ENCODE assay signal across 26 cellular contexts in the genomic region with DNA sequence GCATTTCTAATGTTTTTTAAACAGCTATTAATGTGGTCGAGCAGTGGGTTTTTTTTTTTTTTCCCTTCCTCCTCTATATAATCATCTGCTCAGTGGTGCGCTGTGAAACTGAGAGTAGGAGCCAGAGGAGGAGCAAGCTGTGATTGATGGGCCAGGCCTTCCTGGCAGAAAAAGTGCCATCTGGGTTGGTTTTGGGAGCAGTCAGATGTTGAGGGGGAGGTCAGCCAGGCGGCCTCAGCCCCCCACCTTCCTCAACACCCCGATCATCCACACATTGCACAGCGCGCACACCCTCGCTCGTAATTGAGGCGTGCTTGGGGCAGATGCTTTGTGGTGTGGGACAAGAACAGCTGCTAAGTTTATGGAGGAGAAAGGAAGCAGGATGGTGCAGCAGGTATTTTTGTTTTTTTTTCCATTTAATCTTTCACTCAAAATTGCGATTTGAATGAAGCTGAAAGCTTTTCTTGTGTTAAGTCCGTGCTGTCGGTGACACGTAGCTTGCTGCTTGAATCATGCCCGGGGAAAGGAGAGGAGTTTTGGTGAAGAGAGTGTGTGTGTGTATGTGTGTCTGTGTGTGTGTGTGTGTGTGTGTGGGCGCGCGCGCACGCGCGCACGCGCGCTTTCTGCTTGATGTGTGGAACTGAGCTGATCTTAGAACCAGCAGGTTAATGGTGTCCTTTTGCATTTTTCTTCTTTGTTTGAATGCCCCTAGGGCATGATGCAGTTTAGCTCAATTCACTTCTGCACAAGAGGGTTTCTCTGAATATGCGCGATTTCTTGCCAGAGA.
DNase-seq lines count a peak whose midpoint lies in the region; ATAC-seq and TF ChIP-seq lines count a peak whose summit lies in the region.
"Had no signal": no experiment of that assay in that cellular context is flagged by ENCODE, and none has a peak within 500 bp of the region (broad histone marks: within the 10 kb centered on the region; RNA-seq: fewer than 3 reads in every experiment).

No MANE protein-coding gene starts in this region.

- H3K23ac ChIP-seq in neuronal stem cell (ENCODE audit: low read depth, low read length, poor library complexity), result no peak overlapping the region

- peaks cover 17% of the 10 kb centered on the region for H3K9me3 Mint-ChIP-seq in glutamatergic neuron (ENCODE audit: unreplicated experiment)
- peaks cover 58% of the 10 kb centered on the region for H3K9me3 Mint-ChIP-seq in HFFc6

- no peaks in the 10 kb centered on the region for H3F3A ChIP-seq in SK-N-SH (replicated peaks; ENCODE audit: insufficient read depth)

- H3K79me2 ChIP-seq in SK-N-SH (ENCODE audit: insufficient read depth), result no peaks in the 10 kb centered on the region

- peak overlapping the region; percentile 11 for H3K14ac ChIP-seq in neuronal stem cell (ENCODE audit: low read length)

- H3K9me2 ChIP-seq in SK-N-SH, result no peaks in the 10 kb centered on the region

- H3K36me3 ChIP-seq in SK-N-SH (replicated peaks in 1 of 2; ENCODE audit: control insufficient read depth in 1 of 2, insufficient read depth in 2 of 2, low read length in 1 of 2), result no peaks in the 10 kb centered on the region
- no peaks in the 10 kb centered on the region for H3K36me3 ChIP-seq in neuronal stem cell (replicated peaks in 1 of 2; ENCODE audit: control insufficient read depth in 2 of 2, insufficient read depth in 2 of 2, low read length in 2 of 2)
- H3K36me3 ChIP-seq: HAP-1, lower lobe of right lung, thoracic aorta, vagina had no signal

- H4K8ac ChIP-seq in neuronal stem cell (ENCODE audit: low read depth, low read length), result no peak overlapping the region

- H3K27ac Mint-ChIP-seq in glutamatergic neuron (ENCODE audit: unreplicated experiment) (peak overlapping the region; percentile 98), HFFc6 (no peak overlapping the region)
- H3K27ac Mint-ChIP-seq: activated CD4-positive, alpha-beta T cell treated with anti-CD3 and anti-CD28 coated beads, Interleukin-2, amount 10 ng/mL, durations not matched to agents 7 days and 5 days; activated naive CD8-positive, alpha-beta T cell treated with anti-CD3 and anti-CD28 coated beads, Interleukin-2, amount 50 U/mL, for 24 hours; activated T-cell treated with anti-CD3 and anti-CD28 coated beads, Interleukin-2, amount 50 U/mL, for 24 hours; CD4-positive, alpha-beta T cell; progenitor cell of endocrine pancreas; stimulated activated naive CD8-positive, alpha-beta T cell treated with anti-CD3 and anti-CD28 coated beads, Interleukin-15, Interleukin-2, amounts not matched to agents 100 ng/mL and 50 ng/mL, for 24 hours had no signal

- ATAC-seq in SK-N-SH treated with all-trans-retinoic acid at 6 μM for 48 hours (no peak), HG02852 (IDR thresholded peaks at IDR 0.05; ENCODE audit: unreplicated experiment) (no peak)
- ATAC-seq: activated naive CD8-positive, alpha-beta T cell treated with anti-CD3 and anti-CD28 coated beads, Interleukin-2, amount 50 U/mL, for 24 hours; lower lobe of right lung; PC-3; Right ventricle myocardium inferior had no signal

- TF ChIP-seq EP300 in SK-N-SH (IDR thresholded peaks at IDR 0.05; ENCODE audit: borderline replicate concordance in 1 of 2, low read depth in 1 of 2, low read length in 1 of 2), result no peak

- 49% methylated on average over 26 of the region's 26 CpGs for WGBS in SK-N-SH (ENCODE audit: low lambda C conversion rate)
- no CpG with 5 or more reads among the region's 26 CpGs for WGBS in neuronal stem cell (ENCODE audit: extremely low coverage in 2 of 2, insufficient read length in 2 of 2, insufficient replicate concordance in 1 of 2), 2 donors

- H3K4me3 ChIP-seq in SK-N-SH (ENCODE audit: low read depth in 2 of 2, low read length in 1 of 2) (no peak overlapping the region; a peak in 1 of 4 replicates), neuronal stem cell (ENCODE audit: low read length in 2 of 2) (no peak overlapping the region)
- H3K4me3 ChIP-seq: HAP-1, lower lobe of right lung, thoracic aorta, vagina had no signal

- TF ChIP-seq CTCF in SK-N-SH (IDR thresholded peaks at IDR 0.05) (no peak), glutamatergic neuron (IDR thresholded peaks at IDR 0.05; ENCODE audit: partially characterized antibody, unreplicated experiment) (no peak), HFFc6 (IDR thresholded peaks at IDR 0.05) (no peak)

- POLR2A ChIA-PET in SK-N-SH (lab: Yijun Ruan, JAX), result no interaction called here

- H2BK120ac ChIP-seq in neuronal stem cell (ENCODE audit: low read depth, low read length), result no peak overlapping the region

- H2BK12ac ChIP-seq in neuronal stem cell (ENCODE audit: low read length), result no peak overlapping the region

- no peak overlapping the region for H3K18ac ChIP-seq in neuronal stem cell (ENCODE audit: low read length)

- H3K36me3 Mint-ChIP-seq in glutamatergic neuron (ENCODE audit: unreplicated experiment) (no peaks in the 10 kb centered on the region), HFFc6 (ENCODE audit: low read depth) (no peaks in the 10 kb centered on the region)

- no peak overlapping the region for H2AK5ac ChIP-seq in neuronal stem cell (ENCODE audit: low read depth, low read length)

- no peak overlapping the region for H3K4ac ChIP-seq in neuronal stem cell (ENCODE audit: low read length)

- H3K4me3 Mint-ChIP-seq in glutamatergic neuron (ENCODE audit: unreplicated experiment) (peak overlapping the region; percentile 83), HFFc6 (no peak overlapping the region)
- H3K4me3 Mint-ChIP-seq: activated CD4-positive, alpha-beta T cell treated with anti-CD3 and anti-CD28 coated beads, Interleukin-2, amount 10 ng/mL, durations not matched to agents 7 days and 5 days; activated naive CD8-positive, alpha-beta T cell treated with anti-CD3 and anti-CD28 coated beads, Interleukin-2, amount 50 U/mL, for 24 hours; activated T-cell treated with anti-CD3 and anti-CD28 coated beads, Interleukin-2, amount 50 U/mL, for 24 hours; CD4-positive, alpha-beta T cell; central memory CD8-positive, alpha-beta T cell; neural crest cell; stimulated activated naive CD8-positive, alpha-beta T cell treated with anti-CD3 and anti-CD28 coated beads, Interleukin-15, Interleukin-2, amounts not matched to agents 100 ng/mL and 50 ng/mL, for 24 hours had no signal

- no peaks in the 10 kb centered on the region for H3K4me1 ChIP-seq in SK-N-SH (ENCODE audit: control insufficient read depth in 1 of 2, insufficient read depth in 2 of 2, low read depth in 1 of 2, low read length in 1 of 2)
- H3K4me1 ChIP-seq in neuronal stem cell (ENCODE audit: control insufficient read depth in 2 of 2, insufficient read depth in 1 of 2, low read depth in 1 of 2, low read length in 2 of 2), result peaks cover 0 to 4% of the 10 kb centered on the region in 2 donors
- H3K4me1 ChIP-seq: HAP-1, lower lobe of right lung, vagina had no signal

- H3K9me3 ChIP-seq in SK-N-SH (no peaks in the 10 kb centered on the region), neuronal stem cell (replicated peaks in 1 of 2; ENCODE audit: control insufficient read depth in 2 of 2, insufficient read depth in 1 of 2, low read depth in 1 of 2, low read length in 2 of 2) (peaks cover 0 to 3% of the 10 kb centered on the region in 2 donors)
- H3K9me3 ChIP-seq: HAP-1, lower lobe of right lung, thoracic aorta, vagina had no signal

- DNase-seq in SK-N-SH (peak; percentile 33), glutamatergic neuron (peak; percentile 27), neuronal stem cell (ENCODE audit: low spot score) (no peak), HCEC 1CT (no peak), kidney glomerular epithelial cell (lab: John Stamatoyannopoulos, UW) (no peak), HFFc6 (no peak)
- DNase-seq: activated CD4-positive, alpha-beta T cell treated with anti-CD3 and anti-CD28 coated beads, Interleukin-2, amount 10 ng/mL, durations not matched to agents 7 days and 5 days; activated gamma-delta T cell treated with Interleukin-2 at 50 U/mL for 16 hours; activated naive CD8-positive, alpha-beta T cell treated with anti-CD3 and anti-CD28 coated beads, Interleukin-2, amount 50 U/mL, for 24 hours; activated T-cell treated with anti-CD3 and anti-CD28 coated beads, Interleukin-2, amount 50 U/mL, for 24 hours; CD4-positive, alpha-beta T cell; kidney; lower lobe of right lung; NCI-H1105; NCI-H2029 treated with DMSO at 0.1 percent for 48 hours; PC-3 had no signal

- no peak overlapping the region for H3K4me2 ChIP-seq in SK-N-SH
- no peak overlapping the region for H3K4me2 ChIP-seq in neuronal stem cell (ENCODE audit: insufficient read depth, low read length, poor library complexity, severe bottlenecking)

- peaks cover 16% of the 10 kb centered on the region for H3K4me1 Mint-ChIP-seq in glutamatergic neuron (ENCODE audit: low read depth, unreplicated experiment)
- H3K4me1 Mint-ChIP-seq in HFFc6 (ENCODE audit: low read depth), result no peaks in the 10 kb centered on the region
- H3K4me1 Mint-ChIP-seq: activated CD4-positive, alpha-beta T cell treated with anti-CD3 and anti-CD28 coated beads, Interleukin-2, amount 10 ng/mL, durations not matched to agents 7 days and 5 days; activated naive CD8-positive, alpha-beta T cell treated with anti-CD3 and anti-CD28 coated beads, Interleukin-2, amount 50 U/mL, for 24 hours; central memory CD8-positive, alpha-beta T cell had no signal

- H3K79me1 ChIP-seq in neuronal stem cell (ENCODE audit: low read depth, low read length), result no peaks in the 10 kb centered on the region

- H2AFZ ChIP-seq in SK-N-SH (ENCODE audit: low read depth), result no peak overlapping the region
- no peak overlapping the region for H2AFZ ChIP-seq in neuronal stem cell (ENCODE audit: low read length)

- H3K9ac ChIP-seq in SK-N-SH (no peak overlapping the region), neuronal stem cell (ENCODE audit: low read depth, low read length, poor library complexity) (peak overlapping the region; percentile 66)

- H2BK5ac ChIP-seq in neuronal stem cell (ENCODE audit: low read length), result no peak overlapping the region

- H3K27ac ChIP-seq in SK-N-SH (ENCODE audit: low read depth in 2 of 2, low read length in 1 of 2) (no peak overlapping the region), neuronal stem cell (replicated peaks; ENCODE audit: low read length) (no peak overlapping the region)
- H3K27ac ChIP-seq: lower lobe of right lung, thoracic aorta, vagina had no signal

- TF ChIP-seq RAD21 in SK-N-SH (IDR thresholded peaks at IDR 0.05; ENCODE audit: low read length), result no peak

- H4K20me1 ChIP-seq in SK-N-SH (ENCODE audit: insufficient read depth), result no peaks in the 10 kb centered on the region

- no peak overlapping the region for H4K91ac ChIP-seq in neuronal stem cell (ENCODE audit: low read depth, low read length, poor library complexity)

- H2BK15ac ChIP-seq in neuronal stem cell (ENCODE audit: low read length), result no peak overlapping the region

- H3K27me3 Mint-ChIP-seq in glutamatergic neuron (ENCODE audit: unreplicated experiment) (no peaks in the 10 kb centered on the region), HFFc6 (ENCODE audit: insufficient read depth) (peaks cover 3% of the 10 kb centered on the region; the same call in 1 of the 2 replicates)
- H3K27me3 Mint-ChIP-seq: activated CD4-positive, alpha-beta T cell treated with anti-CD3 and anti-CD28 coated beads, Interleukin-2, amount 10 ng/mL, durations not matched to agents 7 days and 5 days; activated naive CD8-positive, alpha-beta T cell treated with anti-CD3 and anti-CD28 coated beads, Interleukin-2, amount 50 U/mL, for 24 hours; activated T-cell treated with anti-CD3 and anti-CD28 coated beads, Interleukin-2, amount 50 U/mL, for 24 hours; CD4-positive, alpha-beta T cell; central memory CD8-positive, alpha-beta T cell; stimulated activated naive CD8-positive, alpha-beta T cell treated with anti-CD3 and anti-CD28 coated beads, Interleukin-15, Interleukin-2, amounts not matched to agents 100 ng/mL and 50 ng/mL, for 24 hours had no signal

- CTCF ChIA-PET in SK-N-SH (lab: Yijun Ruan, JAX), result no interaction called here

- H3K27me3 ChIP-seq in SK-N-SH (ENCODE audit: insufficient read depth) (no peaks in the 10 kb centered on the region), neuronal stem cell (ENCODE audit: control insufficient read depth in 3 of 3, insufficient read depth in 3 of 3, low read depth in 1 of 3, low read length in 3 of 3) (no peaks in the 10 kb centered on the region)
- H3K27me3 ChIP-seq: vagina had no signal

Comparison
In these comparisons a context has a peak if more than half of its experiments do, and no peak if none do; other contexts are left out.
1. DNase-seq: peak in SK-N-SH (single experiment) and glutamatergic neuron (single experiment); none in neuronal stem cell (single experiment), HCEC 1CT (single experiment), kidney glomerular epithelial cell (single experiment) and HFFc6 (single experiment).